1 cellular context compared by ENCODE assay signal in genomic region chr1:45583666-45584350, GRCh38.
TF ChIP-seq lines count a peak whose summit lies in the region.

Gene NASP (plus strand): TSS chr1:45584041. CDS start chr1:45584147, 106 bp downstream.

TF ChIP-seq in K562, 482 proteins besides CTCF, POLR2A, EP300 and RAD21 (continued from another document and continues in another):
- TF ChIP-seq MECOM (CRISPR knock-in tag; IDR thresholded peaks at IDR 0.05), result no peak
- TF ChIP-seq CLOCK (CRISPR knock-in tag; IDR thresholded peaks at IDR 0.05; ENCODE audit: borderline replicate concordance), result no peak
- TF ChIP-seq FOXJ3 (CRISPR knock-in tag; IDR thresholded peaks at IDR 0.05), result no peak; the same call in 1 of the 2 replicates
- no peak for TF ChIP-seq KDM2B (CRISPR knock-in tag; IDR thresholded peaks at IDR 0.05)
- TF ChIP-seq ZEB2 (IDR thresholded peaks at IDR 0.05), result peak; percentile 58; the same call in 1 of the 2 replicates
- TF ChIP-seq SAFB2 (IDR thresholded peaks at IDR 0.05; ENCODE audit: borderline replicate concordance, low read depth, low read length, severe bottlenecking), result no peak
- TF ChIP-seq ZNF583 (CRISPR knock-in tag; IDR thresholded peaks at IDR 0.05), result 0 out of 2 replicates have a peak, but pooled peaks have one; percentile 21
- TF ChIP-seq ZBTB43 (CRISPR knock-in tag; IDR thresholded peaks at IDR 0.05), result 0 out of 2 replicates have a peak, but pooled peaks have one; percentile 83
- peak; percentile 76 for TF ChIP-seq MXI1 (IDR thresholded peaks at IDR 0.05; ENCODE audit: low read depth, low read length)
- TF ChIP-seq NFE2 (IDR thresholded peaks at IDR 0.05; ENCODE audit: low read depth), result no peak
- no peak for TF ChIP-seq ZNF699 (CRISPR knock-in tag; IDR thresholded peaks at IDR 0.05; ENCODE audit: insufficient replicate concordance)
- no peak; the same call in 1 of the 2 replicates for TF ChIP-seq AFF4 (CRISPR knock-in tag; IDR thresholded peaks at IDR 0.05)
- TF ChIP-seq PTTG1 (tag; IDR thresholded peaks at IDR 0.05; ENCODE audit: low read depth), result no peak
- TF ChIP-seq YBX1 (IDR thresholded peaks at IDR 0.05), result no peak
- no peak for TF ChIP-seq ZSCAN32 (CRISPR knock-in tag; IDR thresholded peaks at IDR 0.05)
- TF ChIP-seq ETS1 (conservative IDR thresholded peaks at IDR 0.05; ENCODE audit: control insufficient read depth, low read depth, low read length), result peak; percentile 85; the same call in 1 of the 2 replicates
- peak; percentile 91 for TF ChIP-seq TAF7 (tag; IDR thresholded peaks at IDR 0.05)
- peak; percentile 35 for TF ChIP-seq TAL1 (IDR thresholded peaks at IDR 0.05)
- peak; percentile 56; the same call in 1 of the 2 replicates for TF ChIP-seq ARID1B (IDR thresholded peaks at IDR 0.05)
- no peak for TF ChIP-seq IRF1 (CRISPR knock-in tag; IDR thresholded peaks at IDR 0.05; ENCODE audit: borderline replicate concordance)
- no peak; the same call in 1 of the 2 replicates for TF ChIP-seq XRCC5 (IDR thresholded peaks at IDR 0.05; ENCODE audit: low read depth, low read length)
- TF ChIP-seq GABPA (tag; conservative IDR thresholded peaks at IDR 0.05; ENCODE audit: low read depth), result peak; percentile 93
- no peak for TF ChIP-seq ATF3 (IDR thresholded peaks at IDR 0.05)
- peak; percentile 37 for TF ChIP-seq ATF3 (CRISPR knock-in tag; conservative IDR thresholded peaks at IDR 0.05)
- no peak for TF ChIP-seq EWSR1 (IDR thresholded peaks at IDR 0.05; ENCODE audit: borderline replicate concordance, low read depth, partially characterized antibody)
- no peak for TF ChIP-seq ZNF75A (CRISPR knock-in tag; IDR thresholded peaks at IDR 0.05)
- TF ChIP-seq ZBTB12 (CRISPR knock-in tag; IDR thresholded peaks at IDR 0.05), result no peak
- no peak for TF ChIP-seq SFPQ (IDR thresholded peaks at IDR 0.05; ENCODE audit: low read depth, low read length)
- TF ChIP-seq SIN3A (IDR thresholded peaks at IDR 0.05; ENCODE audit: borderline replicate concordance in 2 of 2, control insufficient read depth in 1 of 2, low read depth in 2 of 2, low read length in 2 of 2), result peak; percentile 90 to 99
- no peak for TF ChIP-seq RERE (CRISPR knock-in tag; IDR thresholded peaks at IDR 0.05; ENCODE audit: borderline replicate concordance)
- no peak for TF ChIP-seq ZNF589 (CRISPR knock-in tag; IDR thresholded peaks at IDR 0.05; ENCODE audit: low read depth)
- TF ChIP-seq POLR2H (tag; IDR thresholded peaks at IDR 0.05; ENCODE audit: low read depth), result peak; percentile 98
- TF ChIP-seq MTA2 (IDR thresholded peaks at IDR 0.05; ENCODE audit: low read depth), result no peak
- no peak for TF ChIP-seq TSC22D4 (tag; IDR thresholded peaks at IDR 0.05)
- no peak for TF ChIP-seq ZBTB1 (CRISPR knock-in tag; IDR thresholded peaks at IDR 0.05; ENCODE audit: borderline replicate concordance, low read depth)
- TF ChIP-seq STAT5B (CRISPR knock-in tag; IDR thresholded peaks at IDR 0.05), result no peak
- no peak for TF ChIP-seq ZNF449 (CRISPR knock-in tag; IDR thresholded peaks at IDR 0.05)
- no peak for TF ChIP-seq SPI1 (IDR thresholded peaks at IDR 0.05; ENCODE audit: borderline replicate concordance, low read depth, low read length)
